7 cellular contexts compared by ENCODE assay signal in genomic region chrX:111095974-111096870, GRCh38. TPM values are rescaled to one million over a fixed set of nuclear protein-coding genes. Genes with fewer than 3 reads are reported as not detected.
DNase-seq lines count a peak whose midpoint lies in the region; ATAC-seq and TF ChIP-seq lines count a peak whose summit lies in the region.

TSS of gene PAK3 (plus strand) at chrX:111096191. CDS start at chrX:111123104, 26,913 bp downstream.

- DNase-seq in cerebellum (ENCODE audit: low spot score) (peak; percentile 4), kidney tubule cell (ENCODE audit: low spot score) (peak; percentile 85), KG1 (lab: John Stamatoyannopoulos, UW) (no peak)
- peak; percentile 18 for DNase-seq in stimulated activated CD4-positive, alpha-beta T cell treated with anti-CD3 and anti-CD28 coated beads, Interleukin-4, amount 100 ng/mL, for 24 hours

- H3K4me1 ChIP-seq in HUES6 (ENCODE audit: control insufficient read depth, insufficient read depth, low read length): peaks cover 16% of the 10 kb centered on the region

- H3K27me3 ChIP-seq in HUES6 (ENCODE audit: control insufficient read depth, insufficient read depth, low read length): peaks cover 65% of the 10 kb centered on the region

- no peaks in the 10 kb centered on the region for H3K36me3 ChIP-seq in HUES6 (ENCODE audit: control insufficient read depth, insufficient read depth, low read length)

- peak; percentile 41 for ATAC-seq in GM18858 (IDR thresholded peaks at IDR 0.05; ENCODE audit: unreplicated experiment)
- ATAC-seq in SK-N-SH treated with all-trans-retinoic acid at 6 μM for 48 hours: peak; percentile 88

- peak within 1 kb of the TSS; percentile 92 for H3K4me3 ChIP-seq in HUES6 (ENCODE audit: low read depth, low read length)

- H3K9me3 ChIP-seq in HUES6 (ENCODE audit: control insufficient read depth, insufficient read depth, low read depth, low read length): no peaks in the 10 kb centered on the region

- H3K9ac ChIP-seq in HUES6 (ENCODE audit: low read length): peak within 1 kb of the TSS; percentile 34

- H3K27ac ChIP-seq in HUES6 (ENCODE audit: low read depth, low read length): no peak within 1 kb of the TSS

TF ChIP-seq in SK-N-SH treated with all-trans-retinoic acid at 6 μM for 48 hours, 23 proteins besides CTCF, POLR2A, EP300 and RAD21:
- TF ChIP-seq PPARA (CRISPR knock-in tag; IDR thresholded peaks at IDR 0.05; ENCODE audit: borderline replicate concordance) (no peak), ZFP30 (CRISPR knock-in tag; IDR thresholded peaks at IDR 0.05) (no peak), ARNTL (CRISPR knock-in tag; IDR thresholded peaks at IDR 0.05; ENCODE audit: borderline replicate concordance, low read depth) (no peak), ZNF8 (CRISPR knock-in tag; IDR thresholded peaks at IDR 0.05) (no peak), ZNF70 (CRISPR knock-in tag; IDR thresholded peaks at IDR 0.05) (no peak), RARB (CRISPR knock-in tag; IDR thresholded peaks at IDR 0.05) (no peak), CSRNP3 (CRISPR knock-in tag; IDR thresholded peaks at IDR 0.05) (no peak), POU6F1 (CRISPR knock-in tag; IDR thresholded peaks at IDR 0.05; ENCODE audit: borderline replicate concordance, low read depth) (no peak), TCF4 (CRISPR knock-in tag; IDR thresholded peaks at IDR 0.05; ENCODE audit: borderline replicate concordance) (no peak), TOX (CRISPR knock-in tag; IDR thresholded peaks at IDR 0.05; ENCODE audit: borderline replicate concordance) (no peak), TSHZ2 (CRISPR knock-in tag; IDR thresholded peaks at IDR 0.05) (no peak), CSDC2 (CRISPR knock-in tag; IDR thresholded peaks at IDR 0.05) (no peak), GLIS3 (CRISPR knock-in tag; IDR thresholded peaks at IDR 0.05) (no peak), BACH2 (CRISPR knock-in tag; IDR thresholded peaks at IDR 0.05; ENCODE audit: borderline replicate concordance) (no peak), SNAI2 (CRISPR knock-in tag; IDR thresholded peaks at IDR 0.05) (no peak), CREB5 (CRISPR knock-in tag; IDR thresholded peaks at IDR 0.05; ENCODE audit: low read depth) (no peak)

RNA-seq across cellular contexts. Expression of gene PAK3, which starts in this region (rescaled TPM):
- 63.2 TPM for total RNA-seq in cerebellum
